8 cellular contexts compared by ENCODE assay signal in the genomic region with DNA sequence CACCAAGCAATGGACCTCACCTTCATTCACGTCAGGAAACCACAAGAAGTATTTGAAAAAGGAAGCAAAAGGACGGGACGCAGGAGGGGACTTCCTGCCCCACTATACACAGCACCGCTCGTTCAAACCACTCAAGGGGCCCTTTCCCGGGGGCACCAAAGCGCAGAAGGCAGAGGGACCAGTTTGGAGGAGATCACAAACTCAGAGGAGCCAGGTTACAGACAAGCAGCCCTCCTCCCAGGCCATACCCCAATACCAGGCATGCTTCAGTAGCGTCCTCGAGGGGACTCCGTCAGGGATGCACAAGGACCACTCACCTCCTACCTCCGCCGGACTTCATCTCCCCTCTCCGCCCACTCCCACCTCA. TPM values are rescaled to one million over a fixed set of nuclear protein-coding genes. Genes with fewer than 3 reads are reported as not detected.
DNase-seq lines count a peak whose midpoint lies in the region; ATAC-seq and TF ChIP-seq lines count a peak whose summit lies in the region.

No MANE protein-coding gene starts in this region.

- H3K27ac Mint-ChIP-seq in activated naive CD8-positive, alpha-beta T cell treated with anti-CD3 and anti-CD28 coated beads for 36 hours: peak overlapping the region; percentile 96

- H3K27me3 ChIP-seq in DOHH2 (ENCODE audit: control insufficient read depth, low read length): no peaks in the 10 kb centered on the region
- no peaks in the 10 kb centered on the region for H3K27me3 ChIP-seq in MG63

- DNase-seq in MG63: peak; percentile 12
- DNase-seq in activated naive CD8-positive, alpha-beta T cell treated with anti-CD3 and anti-CD28 coated beads for 36 hours: peak; percentile 60
- peak; percentile 23 to 26 for DNase-seq in stimulated activated CD4-positive, alpha-beta T cell treated with anti-CD3 and anti-CD28 coated beads, Interleukin-4, amount 100 ng/mL, for 4 hours
- DNase-seq in NCI-H82 treated with DMSO at 0.1 percent for 48 hours (lab: John Stamatoyannopoulos, UW; ENCODE audit: unreplicated experiment): no peak
- DNase-seq in NCI-H1092 (lab: John Stamatoyannopoulos, UW): no peak

- H3K4me3 ChIP-seq in DOHH2 (ENCODE audit: low read length) (peak overlapping the region; percentile 95), MG63 (peak overlapping the region; percentile 78), iPS-11a (ENCODE audit: low read depth, low read length) (peak overlapping the region; percentile 92)

- no peaks in the 10 kb centered on the region for H3K27me3 Mint-ChIP-seq in activated naive CD8-positive, alpha-beta T cell treated with anti-CD3 and anti-CD28 coated beads for 36 hours

- peak overlapping the region; percentile 83 for H3K27ac ChIP-seq in DOHH2 (ENCODE audit: low read depth, low read length)

- no peaks in the 10 kb centered on the region for H3K9me2 ChIP-seq in DOHH2 (replicated peaks; ENCODE audit: control insufficient read depth, low read length)

- H3K4me1 Mint-ChIP-seq in activated naive CD8-positive, alpha-beta T cell treated with anti-CD3 and anti-CD28 coated beads for 36 hours: peaks cover 44% of the 10 kb centered on the region

- peaks cover 3% of the 10 kb centered on the region; the same call in 1 of the 2 replicates for H3F3A ChIP-seq in DOHH2 (ENCODE audit: control insufficient read depth, insufficient read depth)

- peak overlapping the region; percentile 93 for H3K4me2 ChIP-seq in DOHH2 (ENCODE audit: low read length)

- no peaks in the 10 kb centered on the region for H3K9me3 Mint-ChIP-seq in activated naive CD8-positive, alpha-beta T cell treated with anti-CD3 and anti-CD28 coated beads for 36 hours

- peak; percentile 22 for ATAC-seq in GM21390 (IDR thresholded peaks at IDR 0.05; ENCODE audit: unreplicated experiment)

- peaks cover 68% of the 10 kb centered on the region for H3K79me2 ChIP-seq in DOHH2 (ENCODE audit: control insufficient read depth, low read length)

- H3K9me3 ChIP-seq in DOHH2 (ENCODE audit: control insufficient read depth, insufficient read depth, low read length) (no peaks in the 10 kb centered on the region), MG63 (no peaks in the 10 kb centered on the region)

- TF ChIP-seq CTCF in DOHH2 (IDR thresholded peaks at IDR 0.05; ENCODE audit: low read depth, low read length, poor library complexity, severe bottlenecking): no peak

- peaks cover 23% of the 10 kb centered on the region for H3K36me3 Mint-ChIP-seq in activated naive CD8-positive, alpha-beta T cell treated with anti-CD3 and anti-CD28 coated beads for 36 hours

- H3K36me3 ChIP-seq in DOHH2 (ENCODE audit: control insufficient read depth, low read length) (peaks cover 79% of the 10 kb centered on the region), MG63 (peaks cover 46% of the 10 kb centered on the region)

- peaks cover 19% of the 10 kb centered on the region; the same call in 1 of the 2 replicates for H4K20me1 ChIP-seq in DOHH2 (ENCODE audit: control insufficient read depth, insufficient read depth, low read depth, low read length)

- peaks cover 58% of the 10 kb centered on the region for H3K4me1 ChIP-seq in DOHH2 (ENCODE audit: control insufficient read depth, low read length)

- peak overlapping the region; percentile 92 for H3K4me3 Mint-ChIP-seq in activated naive CD8-positive, alpha-beta T cell treated with anti-CD3 and anti-CD28 coated beads for 36 hours

RNA-seq across cellular contexts. Expression of a gene that starts 0.7 kb away (rescaled TPM):
- 0.96 and 3.6 TPM in 2 replicates for total RNA-seq in MG63 (2014; rRNA removed; shearing (Covaris generic); ENCODE audit: low replicate concordance)
- total RNA-seq in activated naive CD8-positive, alpha-beta T cell treated with anti-CD3 and anti-CD28 coated beads for 36 hours: 10 to 100 TPM; 56.4 to 67.0 TPM

RNA-seq across cellular contexts. Expression of a gene that starts 5.6 kb away (rescaled TPM):
- total RNA-seq in MG63 (2014; rRNA removed; shearing (Covaris generic); ENCODE audit: low replicate concordance): 154 and 223 TPM in 2 replicates
- 10 to 100 TPM; 60.6 to 63.1 TPM for total RNA-seq in activated naive CD8-positive, alpha-beta T cell treated with anti-CD3 and anti-CD28 coated beads for 36 hours

RNA-seq across cellular contexts. Expression of a gene that starts 10.0 kb away (rescaled TPM):
- 12.8 and 35.3 TPM in 2 replicates for total RNA-seq in MG63 (2014; rRNA removed; shearing (Covaris generic); ENCODE audit: low replicate concordance)
- 1 to 10 TPM; 6.8 to 7.3 TPM for total RNA-seq in activated naive CD8-positive, alpha-beta T cell treated with anti-CD3 and anti-CD28 coated beads for 36 hours

RNA-seq across cellular contexts. Expression of a gene that starts 11.2 kb away (rescaled TPM):
- 7.7 and 9.3 TPM in 2 replicates for total RNA-seq in MG63 (2014; rRNA removed; shearing (Covaris generic); ENCODE audit: low replicate concordance)
- total RNA-seq in activated naive CD8-positive, alpha-beta T cell treated with anti-CD3 and anti-CD28 coated beads for 36 hours: 10 to 100 TPM; 90.2 to 91.4 TPM

RNA-seq across cellular contexts. Expression of a gene that starts 19.7 kb away (rescaled TPM):
- total RNA-seq in MG63 (2014; rRNA removed; shearing (Covaris generic); ENCODE audit: low replicate concordance): 250 and 354 TPM in 2 replicates
- 100 to 1,000 TPM; 204 to 214 TPM for total RNA-seq in activated naive CD8-positive, alpha-beta T cell treated with anti-CD3 and anti-CD28 coated beads for 36 hours

Comparison
In these comparisons a context has a peak if more than half of its experiments do, and no peak if none do; other contexts are left out.
1. DNase-seq: peak in MG63 (single experiment), activated naive CD8-positive, alpha-beta T cell treated with anti-CD3 and anti-CD28 coated beads for 36 hours (single experiment) and stimulated activated CD4-positive, alpha-beta T cell treated with anti-CD3 and anti-CD28 coated beads, Interleukin-4, amount 100 ng/mL, for 4 hours (2 of 2); none in NCI-H82 treated with DMSO at 0.1 percent for 48 hours (single experiment) and NCI-H1092 (single experiment).
2. RNA of a gene that starts 0.7 kb away (total RNA-seq): 56.4 to 67.0 TPM in activated naive CD8-positive, alpha-beta T cell treated with anti-CD3 and anti-CD28 coated beads for 36 hours; 0.96 to 3.6 TPM in MG63; every median in the first group is over 10 times any median in the second.
3. Peak in every context shown above with its lines, with median percentiles within 50 percentile points of each other: H3K4me3 ChIP-seq.